ENCODE assay signal across 8 cellular contexts in genomic region chr12:6699989-6700645, GRCh38. TPM values are rescaled to one million over a fixed set of nuclear protein-coding genes. Genes with fewer than 3 reads are reported as not detected.
DNase-seq lines count a peak whose midpoint lies in the region; ATAC-seq and FAIRE-seq lines count a peak whose summit lies in the region.

No MANE protein-coding gene starts in this region.

- no peaks in the 10 kb centered on the region for H3K9me3 Mint-ChIP-seq in activated naive CD8-positive, alpha-beta T cell treated with anti-CD3 and anti-CD28 coated beads for 36 hours
- H3K9me3 Mint-ChIP-seq in stimulated activated effector memory CD8-positive, alpha-beta T cell treated with anti-CD3 and anti-CD28 coated beads, Interleukin-12 subunit alpha, Interleukin-12 subunit beta, amount 100 ng/mL, for 72 hours, result no peaks in the 10 kb centered on the region

- peaks cover 6% of the 10 kb centered on the region for H3K4me1 Mint-ChIP-seq in activated naive CD8-positive, alpha-beta T cell treated with anti-CD3 and anti-CD28 coated beads for 36 hours
- H3K4me1 Mint-ChIP-seq in stimulated activated effector memory CD8-positive, alpha-beta T cell treated with anti-CD3 and anti-CD28 coated beads, Interleukin-12 subunit alpha, Interleukin-12 subunit beta, amount 100 ng/mL, for 72 hours, result peaks cover 20% of the 10 kb centered on the region

- no peak overlapping the region for H3K27ac ChIP-seq in ACC112 (ENCODE audit: low read depth, low read length)

- FAIRE-seq in HTR-8/SVneo (lab: Jason Lieb, UNC), result peak; percentile 81

- ATAC-seq in stimulated activated effector memory CD8-positive, alpha-beta T cell treated with anti-CD3 and anti-CD28 coated beads, Interleukin-12 subunit alpha, Interleukin-12 subunit beta, amount 100 ng/mL, for 72 hours, result peak; percentile 57
- ATAC-seq in GM21381 (IDR thresholded peaks at IDR 0.05; ENCODE audit: unreplicated experiment), result no peak

- H3K4me3 Mint-ChIP-seq in activated naive CD8-positive, alpha-beta T cell treated with anti-CD3 and anti-CD28 coated beads for 36 hours, result peak overlapping the region; percentile 61
- H3K4me3 Mint-ChIP-seq in stimulated activated effector memory CD8-positive, alpha-beta T cell treated with anti-CD3 and anti-CD28 coated beads, Interleukin-12 subunit alpha, Interleukin-12 subunit beta, amount 100 ng/mL, for 72 hours, result peak overlapping the region; percentile 74

- H3K4me1 ChIP-seq in ACC112 (ENCODE audit: control insufficient read depth, insufficient read depth, low read length, unreplicated experiment), result peaks cover 6% of the 10 kb centered on the region
- peaks cover 3% of the 10 kb centered on the region for H3K4me1 ChIP-seq in iPS-15b (ENCODE audit: control insufficient read depth, insufficient read depth, low read length)

- H3K4me3 ChIP-seq in ACC112 (ENCODE audit: low read depth, low read length) (peak overlapping the region; percentile 77), iPS-15b (ENCODE audit: low read depth, low read length) (peak overlapping the region; percentile 81)

- H3K27me3 ChIP-seq in ACC112 (ENCODE audit: insufficient read depth, low read length) (peaks cover 48% of the 10 kb centered on the region), iPS-15b (ENCODE audit: control insufficient read depth, insufficient read depth, low read length) (peaks cover 24% of the 10 kb centered on the region)

- no peaks in the 10 kb centered on the region for H3K9me3 ChIP-seq in iPS-15b (ENCODE audit: control insufficient read depth, insufficient read depth, low read length)

- peak; percentile 42 for DNase-seq in HTR-8/SVneo (ENCODE audit: insufficient read length, low spot score)
- no peak for DNase-seq in activated naive CD8-positive, alpha-beta T cell treated with anti-CD3 and anti-CD28 coated beads for 36 hours
- no peak for DNase-seq in stimulated activated effector memory CD8-positive, alpha-beta T cell treated with anti-CD3 and anti-CD28 coated beads, Interleukin-12 subunit alpha, Interleukin-12 subunit beta, amount 100 ng/mL, for 72 hours (ENCODE audit: low spot score in 2 of 2)
- no peak for DNase-seq in NCI-H510A treated with DMSO at 0.1 percent for 48 hours (lab: John Stamatoyannopoulos, UW)
- DNase-seq in NCI-H1694 (lab: John Stamatoyannopoulos, UW), result no peak

- H3K79me2 ChIP-seq in ACC112 (ENCODE audit: control insufficient read depth, insufficient read depth, low read length, unreplicated experiment), result no peaks in the 10 kb centered on the region

- H3K36me3 ChIP-seq in ACC112 (ENCODE audit: insufficient read depth, low read length) (no peaks in the 10 kb centered on the region), iPS-15b (ENCODE audit: control insufficient read depth, insufficient read depth, low read length) (peaks cover 2% of the 10 kb centered on the region)

- H3K27me3 Mint-ChIP-seq in activated naive CD8-positive, alpha-beta T cell treated with anti-CD3 and anti-CD28 coated beads for 36 hours, result peaks cover 60% of the 10 kb centered on the region

- H2AFZ ChIP-seq in ACC112 (ENCODE audit: low read length, unreplicated experiment), result peak overlapping the region; percentile 33

- H3K27ac Mint-ChIP-seq in activated naive CD8-positive, alpha-beta T cell treated with anti-CD3 and anti-CD28 coated beads for 36 hours, result no peak overlapping the region
- peak overlapping the region; percentile 15 for H3K27ac Mint-ChIP-seq in stimulated activated effector memory CD8-positive, alpha-beta T cell treated with anti-CD3 and anti-CD28 coated beads, Interleukin-12 subunit alpha, Interleukin-12 subunit beta, amount 100 ng/mL, for 72 hours

- H3K9ac ChIP-seq in iPS-15b (ENCODE audit: low read depth, low read length), result peak overlapping the region; percentile 26

- no peaks in the 10 kb centered on the region for H3K36me3 Mint-ChIP-seq in activated naive CD8-positive, alpha-beta T cell treated with anti-CD3 and anti-CD28 coated beads for 36 hours
- H3K36me3 Mint-ChIP-seq in stimulated activated effector memory CD8-positive, alpha-beta T cell treated with anti-CD3 and anti-CD28 coated beads, Interleukin-12 subunit alpha, Interleukin-12 subunit beta, amount 100 ng/mL, for 72 hours, result no peaks in the 10 kb centered on the region

RNA-seq across cellular contexts. Expression of gene PIANP, which starts 0.5 kb away (rescaled TPM):
- under 1 TPM in 1 of 2 experiments, not detected in 1; 0.37 TPM for total RNA-seq in activated naive CD8-positive, alpha-beta T cell treated with anti-CD3 and anti-CD28 coated beads for 36 hours

RNA-seq across cellular contexts. Expression of gene ZNF384, which starts 10.9 kb away (rescaled TPM):
- total RNA-seq in activated naive CD8-positive, alpha-beta T cell treated with anti-CD3 and anti-CD28 coated beads for 36 hours, result 10 to 100 TPM; 60.6 to 61.8 TPM

RNA-seq across cellular contexts. Expression of gene COPS7A, which starts 23.7 kb away (rescaled TPM):
- total RNA-seq in activated naive CD8-positive, alpha-beta T cell treated with anti-CD3 and anti-CD28 coated beads for 36 hours, result 10 to 100 TPM; 37.1 to 41.6 TPM

RNA-seq across cellular contexts. Expression of gene ING4, which starts 37.2 kb away (rescaled TPM):
- 10 to 100 TPM; 10.9 to 11.1 TPM for total RNA-seq in activated naive CD8-positive, alpha-beta T cell treated with anti-CD3 and anti-CD28 coated beads for 36 hours

RNA-seq across cellular contexts. Expression of gene MLF2, which starts 52.8 kb away (rescaled TPM):
- total RNA-seq in activated naive CD8-positive, alpha-beta T cell treated with anti-CD3 and anti-CD28 coated beads for 36 hours, result 100 to 1,000 TPM; 134 to 141 TPM
